In the genomic region with DNA sequence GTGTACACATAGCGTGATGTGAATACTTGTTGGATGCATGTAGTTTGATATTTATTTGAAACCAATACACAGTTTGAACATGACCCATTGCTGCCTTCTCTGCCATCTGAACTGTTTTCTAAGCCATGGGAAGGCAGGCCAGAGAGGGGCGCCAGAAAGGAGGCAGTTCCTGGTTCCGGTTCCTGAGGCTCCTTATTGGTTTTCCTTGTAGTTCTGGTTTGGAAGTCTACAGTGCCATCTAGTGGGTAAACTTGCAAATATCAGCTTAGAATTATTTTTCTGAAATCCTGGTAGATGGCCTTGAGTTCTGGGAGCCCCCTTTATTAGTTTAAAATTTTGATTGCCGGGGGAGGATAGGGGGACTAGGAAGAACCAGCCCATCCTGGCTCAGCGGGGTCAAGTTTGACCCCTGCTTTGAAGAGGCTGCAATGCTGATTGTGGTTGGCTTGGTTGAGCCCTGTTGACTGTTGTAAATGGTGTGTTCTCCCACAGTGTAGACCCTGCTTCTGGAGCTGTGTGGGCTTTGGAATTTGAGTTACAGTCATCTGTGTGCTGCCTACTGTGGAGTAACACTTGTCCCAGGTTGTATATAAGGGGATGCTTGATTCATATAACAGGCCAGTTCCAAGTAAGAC, we compare ENCODE assay signal across 8 cellular contexts. TPM values are rescaled to one million over a fixed set of nuclear protein-coding genes. Genes with fewer than 3 reads are reported as not detected.
A peak's percentile ranks its signal among the peaks of the same experiment; 100 is the strongest.
DNase-seq lines count a peak whose midpoint lies in the region; ATAC-seq and TF ChIP-seq lines count a peak whose summit lies in the region.

No MANE protein-coding gene starts in this region.

- TF ChIP-seq CTCF in Caco-2 (IDR thresholded peaks at IDR 0.05; ENCODE audit: insufficient read depth in 1 of 2, low read depth in 1 of 2, low read length in 1 of 2, severe bottlenecking in 1 of 2, unreplicated experiment in 1 of 2) (peak; percentile 86 to 87), fibroblast of the aortic adventitia (IDR thresholded peaks at IDR 0.05; ENCODE audit: insufficient read depth, low read length) (peak; percentile 59), nephron progenitor cell (IDR thresholded peaks at IDR 0.05) (peak; percentile 64)

- POLR2A ChIA-PET in Caco-2 (lab: Charles Lee), result interaction anchor here (0.8 kb wide), 1 partner anchor 71 kb away, joined by 3 read pairs; no protein-coding TSS in a partner anchor

- no peaks in the 10 kb centered on the region for H3K36me3 ChIP-seq in Caco-2 (ENCODE audit: control insufficient read depth, insufficient read depth, low read length)

- ATAC-seq in HG02970 (IDR thresholded peaks at IDR 0.05; ENCODE audit: low FRiP score, unreplicated experiment) (peak; percentile 28), GM19463 (IDR thresholded peaks at IDR 0.05; ENCODE audit: unreplicated experiment) (no peak), GM18517 (IDR thresholded peaks at IDR 0.05; ENCODE audit: unreplicated experiment) (no peak)

- no peaks in the 10 kb centered on the region for H3K36me3 Mint-ChIP-seq in Caco-2 (ENCODE audit: insufficient read depth, unreplicated experiment)
- peaks cover 29% of the 10 kb centered on the region for H3K36me3 Mint-ChIP-seq in activated T-cell treated with anti-CD3 and anti-CD28 coated beads, Interleukin-2, amount 50 U/mL, for 24 hours (ENCODE audit: low read depth)
- H3K36me3 Mint-ChIP-seq in nephron progenitor cell (ENCODE audit: low read depth), result no peaks in the 10 kb centered on the region

- no TSS peak for BruUV-seq in Caco-2 (replicated peaks; lab: Mats Ljungman, UMichigan)

- H3K27me3 ChIP-seq in Caco-2 (replicated peaks; ENCODE audit: control insufficient read depth, insufficient read depth, low read length), result peaks cover 3% of the 10 kb centered on the region; the same call in 1 of the 2 replicates

- CTCF ChIA-PET in Caco-2 (lab: Charles Lee), result interaction anchor here (0.8 to 7.4 kb wide), 16 partner anchors 8 to 614 kb away, joined by 3 to 170 read pairs (median 4); no protein-coding TSS in a partner anchor

- no peaks in the 10 kb centered on the region for H3K4me1 ChIP-seq in Caco-2

- H3K9me3 Mint-ChIP-seq in Caco-2 (ENCODE audit: unreplicated experiment) (no peaks in the 10 kb centered on the region), nephron progenitor cell (no peaks in the 10 kb centered on the region)
- H3K9me3 Mint-ChIP-seq in activated T-cell treated with anti-CD3 and anti-CD28 coated beads, Interleukin-2, amount 50 U/mL, for 24 hours, result no peaks in the 10 kb centered on the region

- H3K27ac Mint-ChIP-seq in Caco-2 (ENCODE audit: unreplicated experiment) (no peak overlapping the region), nephron progenitor cell (no peak overlapping the region)
- H3K27ac Mint-ChIP-seq in activated T-cell treated with anti-CD3 and anti-CD28 coated beads, Interleukin-2, amount 50 U/mL, for 24 hours, result peak overlapping the region; percentile 58

- H3K4me3 ChIP-seq in Caco-2 (ENCODE audit: low read depth, low read length) (no peak overlapping the region), fibroblast of the aortic adventitia (ENCODE audit: low read depth, low read length) (no peak overlapping the region)

- no peak overlapping the region for H3K4me3 Mint-ChIP-seq in Caco-2 (ENCODE audit: unreplicated experiment)
- H3K4me3 Mint-ChIP-seq in activated T-cell treated with anti-CD3 and anti-CD28 coated beads, Interleukin-2, amount 50 U/mL, for 24 hours, result peak overlapping the region; percentile 1
- no peak overlapping the region for H3K4me3 Mint-ChIP-seq in nephron progenitor cell

- peaks cover 18% of the 10 kb centered on the region for H3K27me3 Mint-ChIP-seq in Caco-2 (ENCODE audit: insufficient read depth, unreplicated experiment)
- H3K27me3 Mint-ChIP-seq in activated T-cell treated with anti-CD3 and anti-CD28 coated beads, Interleukin-2, amount 50 U/mL, for 24 hours, result no peaks in the 10 kb centered on the region
- peaks cover 3% of the 10 kb centered on the region for H3K27me3 Mint-ChIP-seq in nephron progenitor cell (ENCODE audit: low read depth, poor library complexity)

- intact Hi-C loops in Caco-2 (cut with micrococcal nuclease; ENCODE audit: unreplicated experiment), result loop anchor here (1.0 to 10.0 kb wide), 3 partner anchors 71 to 614 kb away; no protein-coding TSS in a partner anchor

- DNase-seq in Caco-2 (peak; percentile 71 to 77), NCI-H774 (lab: John Stamatoyannopoulos, UW) (peak; percentile 77), fibroblast of the aortic adventitia (ENCODE audit: low read depth) (peak; percentile 91), nephron progenitor cell (peak; percentile 50)
- peak; percentile 69 for DNase-seq in activated T-cell treated with anti-CD3 and anti-CD28 coated beads, Interleukin-2, amount 50 U/mL, for 24 hours

- no peaks in the 10 kb centered on the region for H3K4me1 Mint-ChIP-seq in Caco-2 (ENCODE audit: low read depth, unreplicated experiment)
- peaks cover 49% of the 10 kb centered on the region for H3K4me1 Mint-ChIP-seq in activated T-cell treated with anti-CD3 and anti-CD28 coated beads, Interleukin-2, amount 50 U/mL, for 24 hours (ENCODE audit: low read depth)
- peaks cover 29% of the 10 kb centered on the region for H3K4me1 Mint-ChIP-seq in nephron progenitor cell

- no peaks in the 10 kb centered on the region for H3K9me3 ChIP-seq in Caco-2

RNA-seq across cellular contexts. Expression of a gene that starts 48.4 kb away (rescaled TPM):
- total RNA-seq in Caco-2 (2022), result 1.2 and 1.5 TPM in 2 replicates
- 3.1 and 11.0 TPM in 2 replicates for total RNA-seq in fibroblast of the aortic adventitia (ENCODE audit: low replicate concordance)
